ENCODE assay signal across 8 cellular contexts in the genomic region with DNA sequence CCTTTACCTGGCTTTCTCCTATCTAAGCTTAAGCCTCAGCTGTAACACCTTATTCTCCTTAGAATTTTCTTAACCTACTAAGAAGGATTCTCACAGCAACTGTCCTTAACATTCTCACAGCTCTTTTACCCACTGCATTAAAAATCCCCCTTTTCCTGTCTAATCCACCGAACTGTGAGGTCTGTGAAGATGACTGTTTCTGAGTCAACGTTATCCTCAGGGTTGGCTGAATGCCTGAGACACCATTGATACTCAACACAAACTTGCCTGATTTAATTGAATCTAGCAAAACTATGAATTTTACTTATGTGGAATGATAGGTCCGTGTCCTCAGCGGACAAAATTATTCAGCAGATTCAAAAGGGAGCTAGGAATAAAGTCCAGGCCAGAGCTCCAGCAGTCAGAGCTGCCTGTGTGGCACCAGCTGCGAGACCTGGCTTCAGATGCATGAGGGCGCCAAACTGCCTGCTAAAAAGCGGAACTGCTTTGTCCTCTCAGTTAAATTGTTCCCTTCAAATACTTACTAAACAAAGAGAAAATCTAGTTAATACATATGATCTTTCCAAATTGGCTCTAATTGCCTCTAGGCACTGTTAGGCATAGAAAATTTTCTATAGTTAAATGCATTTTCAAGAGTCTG. TPM values are rescaled to one million over a fixed set of nuclear protein-coding genes. Genes with fewer than 3 reads are reported as not detected.
DNase-seq lines count a peak whose midpoint lies in the region; ATAC-seq, FAIRE-seq and TF ChIP-seq lines count a peak whose summit lies in the region.

No MANE protein-coding gene starts in this region.

- no peak overlapping the region for H3K27ac ChIP-seq in smooth muscle cell (ENCODE audit: low read depth)

- no peaks in the 10 kb centered on the region for H3K79me2 ChIP-seq in smooth muscle cell (ENCODE audit: low read depth)

- no peak overlapping the region for H3K4me3 ChIP-seq in bronchial epithelial cell (ENCODE audit: low read depth, low read length)
- no peak overlapping the region for H3K4me3 ChIP-seq in smooth muscle cell

- TF ChIP-seq CTCF in bronchial epithelial cell (IDR thresholded peaks at IDR 0.05; ENCODE audit: insufficient read depth, low read length, severe bottlenecking) (peak; percentile 14), smooth muscle cell (IDR thresholded peaks at IDR 0.05; ENCODE audit: borderline replicate concordance, insufficient read depth, poor library complexity, severe bottlenecking) (no peak)

- no peak overlapping the region for H3K4me3 Mint-ChIP-seq in T-helper 2 cell treated with Interferon-gamma antibody and Interleukin-4, amounts not matched to agents 5 μg/mL and 100 μg/mL, for 36 hours

- H3K27me3 Mint-ChIP-seq in T-helper 2 cell treated with Interferon-gamma antibody and Interleukin-4, amounts not matched to agents 5 μg/mL and 100 μg/mL, for 36 hours (ENCODE audit: low read depth), result peaks cover 3% of the 10 kb centered on the region

- H3K27ac Mint-ChIP-seq in T-helper 2 cell treated with Interferon-gamma antibody and Interleukin-4, amounts not matched to agents 5 μg/mL and 100 μg/mL, for 36 hours, result no peak overlapping the region

- H4K20me1 ChIP-seq in smooth muscle cell (ENCODE audit: low read depth), result no peaks in the 10 kb centered on the region

- FAIRE-seq in bronchial epithelial cell (lab: Jason Lieb, UNC), result no peak

- peak; percentile 60 for DNase-seq in DMS53 (lab: John Stamatoyannopoulos, UW)
- no peak for DNase-seq in DMS53 treated with DMSO at 0.1 percent for 48 hours (lab: John Stamatoyannopoulos, UW; ENCODE audit: unreplicated experiment)
- peak; percentile 93 for DNase-seq in NCI-H2081 treated with DMSO at 0.1 percent for 48 hours (lab: John Stamatoyannopoulos, UW)
- DNase-seq in bronchial epithelial cell (ENCODE audit: low read depth), result peak; percentile 72
- DNase-seq in smooth muscle cell (lab: John Stamatoyannopoulos, UW; ENCODE audit: unreplicated experiment), result no peak
- no peak for DNase-seq in stimulated activated CD4-positive, alpha-beta T cell treated with anti-CD3 and anti-CD28 coated beads, Interleukin-4, amount 100 ng/mL, for 24 hours
- DNase-seq in T-helper 2 cell treated with Interferon-gamma antibody and Interleukin-4, amounts not matched to agents 5 μg/mL and 100 μg/mL, for 36 hours (ENCODE audit: low spot score), result no peak

- H3K4me2 ChIP-seq in smooth muscle cell, result peak overlapping the region; percentile 26

- no peak overlapping the region for H2AFZ ChIP-seq in smooth muscle cell (ENCODE audit: low read depth)

- no peaks in the 10 kb centered on the region for H3K27me3 ChIP-seq in bronchial epithelial cell (ENCODE audit: control insufficient read depth, insufficient read depth, low read length)
- H3K27me3 ChIP-seq in smooth muscle cell (ENCODE audit: low read depth), result no peaks in the 10 kb centered on the region

- H3K9me3 Mint-ChIP-seq in T-helper 2 cell treated with Interferon-gamma antibody and Interleukin-4, amounts not matched to agents 5 μg/mL and 100 μg/mL, for 36 hours, result no peaks in the 10 kb centered on the region

- H3K36me3 Mint-ChIP-seq in T-helper 2 cell treated with Interferon-gamma antibody and Interleukin-4, amounts not matched to agents 5 μg/mL and 100 μg/mL, for 36 hours (ENCODE audit: low read depth), result no peaks in the 10 kb centered on the region

- H3K4me1 Mint-ChIP-seq in T-helper 2 cell treated with Interferon-gamma antibody and Interleukin-4, amounts not matched to agents 5 μg/mL and 100 μg/mL, for 36 hours (ENCODE audit: low read depth), result no peaks in the 10 kb centered on the region

- H3F3A ChIP-seq in smooth muscle cell (ENCODE audit: low read depth), result no peaks in the 10 kb centered on the region

- no peaks in the 10 kb centered on the region for H3K4me1 ChIP-seq in smooth muscle cell (ENCODE audit: low read depth)

- no peaks in the 10 kb centered on the region for H3K9me3 ChIP-seq in smooth muscle cell (replicated peaks; ENCODE audit: low read depth)

- no peak for ATAC-seq in HG02678 (IDR thresholded peaks at IDR 0.05; ENCODE audit: unreplicated experiment)

- 35% methylated on average over 7 of the region's 7 CpGs for WGBS in smooth muscle cell (ENCODE audit: low lambda C conversion rate)

- H3K36me3 ChIP-seq in bronchial epithelial cell (ENCODE audit: control insufficient read depth, insufficient read depth, low read length) (no peaks in the 10 kb centered on the region), smooth muscle cell (ENCODE audit: low read depth) (no peaks in the 10 kb centered on the region)

- H3K9ac ChIP-seq in smooth muscle cell (ENCODE audit: low read depth), result no peak overlapping the region

RNA-seq across cellular contexts. Expression of a gene that starts 33.4 kb away (rescaled TPM):
- 1.1 and 3.6 TPM in 2 replicates for total RNA-seq in bronchial epithelial cell
- total RNA-seq in smooth muscle cell, result 0.13 and 0.49 TPM in 2 replicates
- not detected in 2 replicates for polyA plus RNA-seq in smooth muscle cell

Comparison
In these comparisons a context has a peak if more than half of its experiments do, and no peak if none do; other contexts are left out.
1. DNase-seq: peak in DMS53 (single experiment), NCI-H2081 treated with DMSO at 0.1 percent for 48 hours (single experiment) and bronchial epithelial cell (single experiment); none in DMS53 treated with DMSO at 0.1 percent for 48 hours (single experiment), smooth muscle cell (single experiment), stimulated activated CD4-positive, alpha-beta T cell treated with anti-CD3 and anti-CD28 coated beads, Interleukin-4, amount 100 ng/mL, for 24 hours (single experiment) and T-helper 2 cell treated with Interferon-gamma antibody and Interleukin-4, amounts not matched to agents 5 μg/mL and 100 μg/mL, for 36 hours (single experiment).